Comparison of ENCODE assay signal across 20 cellular contexts in genomic region chr9:98565152-98566135, GRCh38.
"Had no signal": no experiment of that assay in that cellular context is flagged by ENCODE, and none has a peak within 500 bp of the region (broad histone marks: within the 10 kb centered on the region; RNA-seq: fewer than 3 reads in every experiment).

No MANE protein-coding gene starts in this region.

- H3K4me1 Mint-ChIP-seq: activated T-helper 17 cell treated with anti-CD3 and anti-CD28 coated beads, Interleukin-2, amount 50 U/mL, for 72 hours; IgD-negative memory B cell had no signal

- DNase-seq: activated CD4-positive, alpha-beta T cell treated with anti-CD3 and anti-CD28 coated beads for 4 hours; activated CD8-positive, alpha-beta T cell treated with anti-CD3 and anti-CD28 coated beads for 36 hours; activated gamma-delta T cell; activated naive CD4-positive, alpha-beta T cell treated with anti-CD3 and anti-CD28 coated beads for 36 hours; activated T-cell treated with anti-CD3 and anti-CD28 coated beads for 4 hours; activated T-cell treated with anti-CD3 and anti-CD28 coated beads, Interleukin-2, amount 50 U/mL, for 48 hours; amygdala; brain microvascular endothelial cell; KG1; NCI-H1092; NCI-H1417; NCI-H2029 treated with DMSO at 0.1 percent for 48 hours; NCI-H524; PC-3; SHP77 treated with DMSO at 0.1 percent for 48 hours had no signal

- H3K27ac ChIP-seq: brain microvascular endothelial cell had no signal

- H3K27ac Mint-ChIP-seq: activated CD8-positive, alpha-beta T cell treated with anti-CD3 and anti-CD28 coated beads for 36 hours; activated naive CD4-positive, alpha-beta T cell treated with anti-CD3 and anti-CD28 coated beads for 36 hours; activated naive CD8-positive, alpha-beta T cell; activated T-helper 17 cell treated with anti-CD3 and anti-CD28 coated beads, Interleukin-2, amount 50 U/mL, for 72 hours; IgD-negative memory B cell; T-helper 1 cell treated with Interleukin-12 subunit alpha and Interleukin-12 subunit beta and Interleukin-4 antibody, amounts not matched to agents 30 μg/mL and 1 μg/mL, for 36 hours had no signal

- H3K4me3 Mint-ChIP-seq: activated CD8-positive, alpha-beta T cell treated with anti-CD3 and anti-CD28 coated beads for 36 hours; activated naive CD4-positive, alpha-beta T cell treated with anti-CD3 and anti-CD28 coated beads for 36 hours; activated naive CD8-positive, alpha-beta T cell; activated T-helper 17 cell treated with anti-CD3 and anti-CD28 coated beads, Interleukin-2, amount 50 U/mL, for 72 hours; T-helper 1 cell treated with Interleukin-12 subunit alpha and Interleukin-12 subunit beta and Interleukin-4 antibody, amounts not matched to agents 30 μg/mL and 1 μg/mL, for 36 hours had no signal

- H3K36me3 ChIP-seq: brain microvascular endothelial cell had no signal

- H3K36me3 Mint-ChIP-seq: activated naive CD8-positive, alpha-beta T cell; IgD-negative memory B cell had no signal

- H3K27me3 ChIP-seq: brain microvascular endothelial cell had no signal

- H3K9me3 Mint-ChIP-seq: activated CD8-positive, alpha-beta T cell treated with anti-CD3 and anti-CD28 coated beads for 36 hours; activated naive CD4-positive, alpha-beta T cell treated with anti-CD3 and anti-CD28 coated beads for 36 hours; activated T-helper 17 cell treated with anti-CD3 and anti-CD28 coated beads, Interleukin-2, amount 50 U/mL, for 72 hours; IgD-negative memory B cell; T-helper 1 cell treated with Interleukin-12 subunit alpha and Interleukin-12 subunit beta and Interleukin-4 antibody, amounts not matched to agents 30 μg/mL and 1 μg/mL, for 36 hours had no signal

- ATAC-seq: activated CD4-positive, CD25-positive, alpha-beta regulatory T cell treated with anti-CD3 and anti-CD28 coated beads, Interleukin-2, amount 50 U/mL, for 24 hours; activated CD8-positive, alpha-beta T cell treated with anti-CD3 and anti-CD28 coated beads for 36 hours; activated T-helper 17 cell treated with anti-CD3 and anti-CD28 coated beads, Interleukin-2, amount 50 U/mL, for 72 hours; PC-3 had no signal
